ENCODE assay signal across 1 cellular context in genomic region chr1:185316163-185317033, GRCh38.
A peak's percentile ranks its signal among the peaks of the same experiment; 100 is the strongest.
TF ChIP-seq lines count a peak whose summit lies in the region.

No MANE protein-coding gene starts in this region.

TF ChIP-seq in K562, 482 proteins besides CTCF, POLR2A, EP300 and RAD21 (continued from another document and continues in another):
- TF ChIP-seq THRA (IDR thresholded peaks at IDR 0.05) (no peak), ZNF740 (CRISPR knock-in tag; IDR thresholded peaks at IDR 0.05) (no peak), ZNF740 (tag; IDR thresholded peaks at IDR 0.05) (0 out of 4 replicates have a peak, but pooled peaks of 1 of the 2 experiments have one; percentile 39), ZNF12 (CRISPR knock-in tag; IDR thresholded peaks at IDR 0.05) (peak; percentile 69; the same call in 1 of the 2 replicates), DDX20 (tag; IDR thresholded peaks at IDR 0.05; ENCODE audit: low read depth) (no peak), SFPQ (IDR thresholded peaks at IDR 0.05; ENCODE audit: low read depth, low read length) (no peak), XRCC4 (IDR thresholded peaks at IDR 0.05; ENCODE audit: extremely low read depth, insufficient read depth, insufficient read length) (no peak), ZNF274 (IDR thresholded peaks at IDR 0.05; ENCODE audit: borderline replicate concordance, low read depth, low read length) (no peak; the same call in 1 of the 2 replicates), ZNF444 (CRISPR knock-in tag; IDR thresholded peaks at IDR 0.05) (no peak), ZNF449 (CRISPR knock-in tag; IDR thresholded peaks at IDR 0.05) (no peak), CREB5 (CRISPR knock-in tag; IDR thresholded peaks at IDR 0.05) (no peak), RUNX1 (IDR thresholded peaks at IDR 0.05; ENCODE audit: low read depth) (no peak), ZNF134 (CRISPR knock-in tag; conservative IDR thresholded peaks at IDR 0.05) (peak; percentile 69; the same call in 1 of the 2 replicates), FOXK1 (CRISPR knock-in tag; IDR thresholded peaks at IDR 0.05; ENCODE audit: borderline replicate concordance) (peak; percentile 82), CHD7 (IDR thresholded peaks at IDR 0.05; ENCODE audit: low read depth, low read length) (no peak), ZFPM2 (CRISPR knock-in tag; IDR thresholded peaks at IDR 0.05) (no peak), BCLAF1 (IDR thresholded peaks at IDR 0.05; ENCODE audit: borderline replicate concordance in 1 of 2, control insufficient read depth in 1 of 2, low read depth in 2 of 2, low read length in 1 of 2) (no peak), NFE2 (IDR thresholded peaks at IDR 0.05; ENCODE audit: low read depth) (no peak), KAT7 (CRISPR knock-in tag; IDR thresholded peaks at IDR 0.05; ENCODE audit: borderline replicate concordance) (peak; percentile 72; the same call in 1 of the 2 replicates), DLX4 (CRISPR knock-in tag; IDR thresholded peaks at IDR 0.05) (no peak), ZNF239 (CRISPR knock-in tag; IDR thresholded peaks at IDR 0.05) (peak; percentile 22; the same call in 1 of the 2 replicates), MLX (CRISPR knock-in tag; conservative IDR thresholded peaks at IDR 0.05) (no peak), U2AF1 (optimal IDR thresholded peaks at IDR 0.05; ENCODE audit: low read depth, low read length) (no peak), COPS2 (conservative IDR thresholded peaks at IDR 0.05) (no peak), ZNF124 (CRISPR knock-in tag; IDR thresholded peaks at IDR 0.05) (no peak), ZNF184 (CRISPR knock-in tag; IDR thresholded peaks at IDR 0.05) (no peak), FOXM1 (IDR thresholded peaks at IDR 0.05; ENCODE audit: low read depth) (no peak), FOXM1 (CRISPR knock-in tag; IDR thresholded peaks at IDR 0.05; ENCODE audit: low read depth) (0 out of 2 replicates have a peak, but pooled peaks have one; percentile 51), CBFB (CRISPR knock-in tag; IDR thresholded peaks at IDR 0.05) (0 out of 2 replicates have a peak, but pooled peaks have one; percentile 32), FOXO4 (CRISPR knock-in tag; IDR thresholded peaks at IDR 0.05) (0 out of 2 replicates have a peak, but pooled peaks have one; percentile 79)
